1 cellular context compared by ENCODE assay signal in genomic region chr10:69088801-69089501, GRCh38.
TF ChIP-seq lines count a peak whose summit lies in the region.

No MANE protein-coding gene starts in this region.

TF ChIP-seq in GM12878, 131 proteins besides CTCF, POLR2A, EP300 and RAD21 (continued from another document and continues in another):
- no peak for TF ChIP-seq E2F4 (IDR thresholded peaks at IDR 0.05; ENCODE audit: low read depth, low read length)
- TF ChIP-seq ZNF274 (IDR thresholded peaks at IDR 0.05; ENCODE audit: insufficient read depth, insufficient read length): no peak
- TF ChIP-seq MEF2B (IDR thresholded peaks at IDR 0.05; ENCODE audit: partially characterized antibody, poor library complexity, severe bottlenecking): no peak
- TF ChIP-seq CREB1 (IDR thresholded peaks at IDR 0.05; ENCODE audit: low read depth): peak; percentile 98
- TF ChIP-seq E2F8 (IDR thresholded peaks at IDR 0.05; ENCODE audit: low read depth, partially characterized antibody): peak; percentile 29
- no peak for TF ChIP-seq ESRRA (IDR thresholded peaks at IDR 0.05; ENCODE audit: low read length)
- no peak for TF ChIP-seq ZBTB33 (IDR thresholded peaks at IDR 0.05)
- TF ChIP-seq RUNX3 (IDR thresholded peaks at IDR 0.05; ENCODE audit: low read length): peak; percentile 21; the same call in 1 of the 2 replicates
- TF ChIP-seq CBX3 (IDR thresholded peaks at IDR 0.05; ENCODE audit: borderline replicate concordance, low read depth): no peak
- no peak for TF ChIP-seq PAX5 (IDR thresholded peaks at IDR 0.05; ENCODE audit: borderline replicate concordance, low read depth, low read length)
- TF ChIP-seq MXI1 (IDR thresholded peaks at IDR 0.05; ENCODE audit: low read depth, low read length): no peak
- TF ChIP-seq SUPT20H (IDR thresholded peaks at IDR 0.05; ENCODE audit: borderline replicate concordance, control insufficient read depth, low read depth, low read length): no peak
- TF ChIP-seq ELK1 (IDR thresholded peaks at IDR 0.05; ENCODE audit: low read depth, low read length): no peak
- peak; percentile 91 for TF ChIP-seq CREM (IDR thresholded peaks at IDR 0.05; ENCODE audit: low read depth)
- TF ChIP-seq GABPA (IDR thresholded peaks at IDR 0.05; ENCODE audit: low read depth): peak; percentile 79; the same call in 1 of the 2 replicates
- TF ChIP-seq SKIL (IDR thresholded peaks at IDR 0.05; ENCODE audit: low read depth, poor library complexity, severe bottlenecking): no peak
- no peak for TF ChIP-seq STAT3 (IDR thresholded peaks at IDR 0.05; ENCODE audit: low read depth, low read length)
- TF ChIP-seq CHD2 (IDR thresholded peaks at IDR 0.05; ENCODE audit: borderline replicate concordance, low read depth, low read length): no peak
- no peak for TF ChIP-seq ZSCAN29 (IDR thresholded peaks at IDR 0.05)
- no peak for TF ChIP-seq PRDM15 (CRISPR knock-in tag; IDR thresholded peaks at IDR 0.05)
- no peak for TF ChIP-seq ZNF622 (IDR thresholded peaks at IDR 0.05)
- TF ChIP-seq RELA (IDR thresholded peaks at IDR 0.05; ENCODE audit: borderline replicate concordance, partially characterized antibody): no peak
- TF ChIP-seq PBX3 (IDR thresholded peaks at IDR 0.05; ENCODE audit: insufficient replicate concordance, low read depth, low read length): no peak
- no peak for TF ChIP-seq NFIC (IDR thresholded peaks at IDR 0.05; ENCODE audit: low read depth, low read length)
- TF ChIP-seq EZH2 (IDR thresholded peaks at IDR 0.05; ENCODE audit: borderline replicate concordance, control insufficient read depth, low read depth, low read length): no peak
- TF ChIP-seq TCF3 (IDR thresholded peaks at IDR 0.05; ENCODE audit: borderline replicate concordance, insufficient read depth, low read depth, low read length): no peak
- TF ChIP-seq CEBPB (IDR thresholded peaks at IDR 0.05; ENCODE audit: borderline replicate concordance in 1 of 2, low read depth in 2 of 2, low read length in 2 of 2): no peak
- no peak for TF ChIP-seq FOXM1 (IDR thresholded peaks at IDR 0.05; ENCODE audit: low read depth, low read length)
- peak; percentile 71; the same call in 1 of the 2 replicates for TF ChIP-seq ATF7 (IDR thresholded peaks at IDR 0.05; ENCODE audit: low read depth)
- no peak for TF ChIP-seq CBFB (IDR thresholded peaks at IDR 0.05; ENCODE audit: low read depth)
- no peak for TF ChIP-seq KLF5 (IDR thresholded peaks at IDR 0.05; ENCODE audit: partially characterized antibody)
- TF ChIP-seq JUNB (IDR thresholded peaks at IDR 0.05): peak; percentile 87
- no peak for TF ChIP-seq CHD4 (IDR thresholded peaks at IDR 0.05)
- no peak for TF ChIP-seq ZNF592 (IDR thresholded peaks at IDR 0.05)
- no peak for TF ChIP-seq PML (IDR thresholded peaks at IDR 0.05; ENCODE audit: low read length)
- no peak for TF ChIP-seq RFX5 (IDR thresholded peaks at IDR 0.05; ENCODE audit: low read depth, low read length)
- TF ChIP-seq SREBF2 (IDR thresholded peaks at IDR 0.05; ENCODE audit: low read length): no peak
- no peak for TF ChIP-seq HCFC1 (IDR thresholded peaks at IDR 0.05; ENCODE audit: low read length)
- no peak for TF ChIP-seq KDM1A (IDR thresholded peaks at IDR 0.05; ENCODE audit: borderline replicate concordance)
- TF ChIP-seq SIX5 (IDR thresholded peaks at IDR 0.05; ENCODE audit: low read depth, low read length, severe bottlenecking): no peak
- TF ChIP-seq ZNF24 (IDR thresholded peaks at IDR 0.05): no peak
- no peak for TF ChIP-seq IRF4 (IDR thresholded peaks at IDR 0.05; ENCODE audit: low read depth, low read length)
- no peak for TF ChIP-seq TAF1 (IDR thresholded peaks at IDR 0.05; ENCODE audit: borderline replicate concordance, low read depth, low read length)
- TF ChIP-seq HDAC2 (IDR thresholded peaks at IDR 0.05): no peak
- TF ChIP-seq NR2F1 (conservative IDR thresholded peaks at IDR 0.05): no peak
- no peak for TF ChIP-seq ZNF217 (IDR thresholded peaks at IDR 0.05)
- TF ChIP-seq FOS (IDR thresholded peaks at IDR 0.05; ENCODE audit: borderline replicate concordance, extremely low read depth, insufficient read length): no peak
- no peak for TF ChIP-seq BRCA1 (IDR thresholded peaks at IDR 0.05; ENCODE audit: low read depth, low read length)
- TF ChIP-seq POLR2AphosphoS5 (IDR thresholded peaks at IDR 0.05; ENCODE audit: low read length): peak; percentile 63; the same call in 1 of the 2 replicates
